ENCODE assay signal across 16 cellular contexts in the genomic region with DNA sequence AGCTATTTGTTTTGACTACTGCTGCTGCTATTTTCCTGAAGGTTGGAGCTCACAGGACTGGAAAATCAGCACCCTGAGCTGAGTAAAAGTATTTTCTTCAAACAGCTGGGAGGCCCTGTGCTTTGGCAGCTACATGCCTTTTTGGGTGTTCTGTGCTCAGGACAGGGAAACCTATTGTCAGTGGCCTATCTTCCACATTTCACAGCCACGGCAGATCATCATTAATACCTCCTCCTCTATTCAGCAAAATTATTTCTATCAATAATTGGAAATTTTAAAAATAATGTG.
DNase-seq lines count a peak whose midpoint lies in the region; ATAC-seq, FAIRE-seq and TF ChIP-seq lines count a peak whose summit lies in the region.
"Had no signal": no experiment of that assay in that cellular context is flagged by ENCODE, and none has a peak within 500 bp of the region (broad histone marks: within the 10 kb centered on the region; RNA-seq: fewer than 3 reads in every experiment).

No MANE protein-coding gene starts in this region.

- no peaks in the 10 kb centered on the region for H3K9me2 ChIP-seq in hepatocyte (replicated peaks; ENCODE audit: insufficient read depth)

- H2BK12ac ChIP-seq in trophoblast cell (ENCODE audit: low read length) = no peak overlapping the region

- H4K20me1 ChIP-seq in hepatocyte (ENCODE audit: insufficient read depth, poor library complexity, severe bottlenecking) = no peaks in the 10 kb centered on the region

- WGBS in trophoblast cell (ENCODE audit: extremely low coverage, insufficient coverage, insufficient read length) = no CpG with 5 or more reads among the region's 1 CpG
- WGBS in hepatocyte (ENCODE audit: low lambda C conversion rate, missing lambda C conversion rate) = 76% methylated on average over 1 of the region's 1 CpG

- FAIRE-seq in D721Med (lab: Jason Lieb, UNC) = no peak

- H2AFZ ChIP-seq in trophoblast cell (ENCODE audit: insufficient read depth, low read length, poor library complexity) (no peak overlapping the region), hepatocyte (no peak overlapping the region)

- no peak overlapping the region for H3K9ac ChIP-seq in trophoblast cell (ENCODE audit: low read length)

- H3K9me3 ChIP-seq in left ventricle myocardium inferior (replicated peaks) (no peaks in the 10 kb centered on the region), trophoblast cell (ENCODE audit: insufficient read depth, low read depth, low read length) (no peaks in the 10 kb centered on the region), hepatocyte (ENCODE audit: low read depth) (no peaks in the 10 kb centered on the region), WERI-Rb-1 (ENCODE audit: severe bottlenecking) (no peaks in the 10 kb centered on the region)
- H3K9me3 ChIP-seq: Caco-2, HAP-1 had no signal

- no peaks in the 10 kb centered on the region for H3K27me3 Mint-ChIP-seq in nephron (ENCODE audit: low read depth)

- peaks cover 44% of the 10 kb centered on the region for H3K4me1 Mint-ChIP-seq in nephron

- ATAC-seq in Right ventricle myocardium inferior = no peak
- ATAC-seq: CD8-positive, alpha-beta T cell had no signal

- H4K12ac ChIP-seq in trophoblast cell (ENCODE audit: low read depth, low read length) = no peak overlapping the region

- H2BK5ac ChIP-seq in trophoblast cell (ENCODE audit: low read depth, low read length, poor library complexity) = peak overlapping the region; percentile 27

- H3K4me3 ChIP-seq in left ventricle myocardium inferior (no peak overlapping the region), trophoblast cell (ENCODE audit: low read depth, low read length) (no peak overlapping the region), hepatocyte (no peak overlapping the region), WERI-Rb-1 (ENCODE audit: low read depth, low read length) (no peak overlapping the region)
- H3K4me3 ChIP-seq: HAP-1 had no signal

- H3K4me1 ChIP-seq in left ventricle myocardium inferior (no peaks in the 10 kb centered on the region), trophoblast cell (ENCODE audit: control insufficient read depth in 1 of 2, insufficient read depth in 2 of 2, low read length in 2 of 2) (peaks cover 15 to 17% of the 10 kb centered on the region in 2 experiments), hepatocyte (ENCODE audit: insufficient read depth) (peaks cover 4% of the 10 kb centered on the region)
- H3K4me1 ChIP-seq: HAP-1 had no signal

- no peak overlapping the region for H3K4ac ChIP-seq in trophoblast cell (ENCODE audit: low read depth, low read length)

- peak overlapping the region; percentile 40 for H3K14ac ChIP-seq in trophoblast cell (ENCODE audit: low read length)

- H3K27ac ChIP-seq in left ventricle myocardium inferior (replicated peaks) = peak overlapping the region; percentile 31
- peak overlapping the region; percentile 91 for H3K27ac ChIP-seq in trophoblast cell (ENCODE audit: low read depth, low read length)
- no peak overlapping the region for H3K27ac ChIP-seq in hepatocyte
- H3K27ac ChIP-seq in WERI-Rb-1 = no peak overlapping the region
- H3K27ac ChIP-seq: 22Rv1 had no signal

- no peak overlapping the region for H3K4me3 Mint-ChIP-seq in nephron
- H3K4me3 Mint-ChIP-seq: CD8-positive, alpha-beta T cell had no signal

- TF ChIP-seq CTCF in left ventricle myocardium inferior (IDR thresholded peaks at IDR 0.05; ENCODE audit: borderline replicate concordance) (no peak), nephron (IDR thresholded peaks at IDR 0.05; ENCODE audit: unreplicated experiment in 3 of 3) (no peak), hepatocyte (IDR thresholded peaks at IDR 0.05; ENCODE audit: poor library complexity) (no peak), D721Med (IDR thresholded peaks at IDR 0.05; ENCODE audit: insufficient read depth, missing control alignments) (no peak), WERI-Rb-1 (IDR thresholded peaks at IDR 0.05; ENCODE audit: low read depth, low read length) (no peak)

- peak overlapping the region; percentile 66 to 79 (median 73) for H3K27ac Mint-ChIP-seq in nephron
- H3K27ac Mint-ChIP-seq: CD14-positive monocyte; CD8-positive, alpha-beta T cell had no signal

- intact Hi-C loops in left ventricle myocardium inferior (cut with micrococcal nuclease) (no loop called here), Right ventricle myocardium inferior (cut with DNase I) (no loop called here)

- H4K91ac ChIP-seq in trophoblast cell (ENCODE audit: low read depth, low read length) = peak overlapping the region; percentile 81

- H3K27me3 ChIP-seq in left ventricle myocardium inferior (ENCODE audit: low read depth) = no peaks in the 10 kb centered on the region
- H3K27me3 ChIP-seq in trophoblast cell (ENCODE audit: insufficient read depth, low read length) = no peaks in the 10 kb centered on the region
- no peaks in the 10 kb centered on the region for H3K27me3 ChIP-seq in hepatocyte
- H3K27me3 ChIP-seq in WERI-Rb-1 (ENCODE audit: insufficient read depth, low read depth, severe bottlenecking) = no peaks in the 10 kb centered on the region

- DNase-seq in left ventricle myocardium inferior (no peak), Right ventricle myocardium inferior (ENCODE audit: missing footprints) (no peak), islet precursor cell (peak; percentile 68), trophoblast cell (peak in 1 of 2 donors; percentile 38), hepatocyte (ENCODE audit: low spot score) (no peak), D721Med (ENCODE audit: insufficient read length, low spot score) (no peak), WERI-Rb-1 (no peak)
- DNase-seq: Caco-2; CD8-positive, alpha-beta T cell; DMS53; GF-D8; GOT3 had no signal

- H3K4me2 ChIP-seq in trophoblast cell (ENCODE audit: low read length) (no peak overlapping the region), hepatocyte (no peak overlapping the region)

- no peak overlapping the region for H3K23ac ChIP-seq in trophoblast cell (ENCODE audit: low read length)

- H3K79me1 ChIP-seq in trophoblast cell (ENCODE audit: low read length) = peaks cover 27% of the 10 kb centered on the region

- H2BK120ac ChIP-seq in trophoblast cell (ENCODE audit: insufficient read depth, low read length, poor library complexity) = peak overlapping the region; percentile 64

- H3K36me3 ChIP-seq in left ventricle myocardium inferior = no peaks in the 10 kb centered on the region
- no peaks in the 10 kb centered on the region for H3K36me3 ChIP-seq in trophoblast cell (ENCODE audit: control insufficient read depth in 1 of 2, insufficient read depth in 2 of 2, low read length in 2 of 2)
- H3K36me3 ChIP-seq in hepatocyte (replicated peaks; ENCODE audit: insufficient read depth, low read depth) = no peaks in the 10 kb centered on the region
- no peaks in the 10 kb centered on the region for H3K36me3 ChIP-seq in WERI-Rb-1
- H3K36me3 ChIP-seq: HAP-1 had no signal

- H3K18ac ChIP-seq in trophoblast cell (ENCODE audit: low read length) = no peak overlapping the region

- H3K79me2 ChIP-seq in trophoblast cell (ENCODE audit: control insufficient read depth, insufficient read depth, low read length, poor library complexity) = no peaks in the 10 kb centered on the region
- no peaks in the 10 kb centered on the region for H3K79me2 ChIP-seq in hepatocyte

- H3K36me3 Mint-ChIP-seq in nephron (ENCODE audit: low read depth) = no peaks in the 10 kb centered on the region
- H3K36me3 Mint-ChIP-seq: CD14-positive monocyte; CD8-positive, alpha-beta T cell had no signal

- no peaks in the 10 kb centered on the region for H3K9me3 Mint-ChIP-seq in nephron
- H3K9me3 Mint-ChIP-seq: CD8-positive, alpha-beta T cell had no signal

- no peak overlapping the region for H2AK5ac ChIP-seq in trophoblast cell (ENCODE audit: low read length)

- H4K8ac ChIP-seq in trophoblast cell (ENCODE audit: low read depth, low read length) = peak overlapping the region; percentile 47

Comparison
In these comparisons a context has a peak if more than half of its experiments do, and no peak if none do; other contexts are left out.
1. H3K27ac ChIP-seq: peak in left ventricle myocardium inferior (single experiment) and trophoblast cell (single experiment); none in hepatocyte (single experiment) and WERI-Rb-1 (single experiment).